In the genomic region with DNA sequence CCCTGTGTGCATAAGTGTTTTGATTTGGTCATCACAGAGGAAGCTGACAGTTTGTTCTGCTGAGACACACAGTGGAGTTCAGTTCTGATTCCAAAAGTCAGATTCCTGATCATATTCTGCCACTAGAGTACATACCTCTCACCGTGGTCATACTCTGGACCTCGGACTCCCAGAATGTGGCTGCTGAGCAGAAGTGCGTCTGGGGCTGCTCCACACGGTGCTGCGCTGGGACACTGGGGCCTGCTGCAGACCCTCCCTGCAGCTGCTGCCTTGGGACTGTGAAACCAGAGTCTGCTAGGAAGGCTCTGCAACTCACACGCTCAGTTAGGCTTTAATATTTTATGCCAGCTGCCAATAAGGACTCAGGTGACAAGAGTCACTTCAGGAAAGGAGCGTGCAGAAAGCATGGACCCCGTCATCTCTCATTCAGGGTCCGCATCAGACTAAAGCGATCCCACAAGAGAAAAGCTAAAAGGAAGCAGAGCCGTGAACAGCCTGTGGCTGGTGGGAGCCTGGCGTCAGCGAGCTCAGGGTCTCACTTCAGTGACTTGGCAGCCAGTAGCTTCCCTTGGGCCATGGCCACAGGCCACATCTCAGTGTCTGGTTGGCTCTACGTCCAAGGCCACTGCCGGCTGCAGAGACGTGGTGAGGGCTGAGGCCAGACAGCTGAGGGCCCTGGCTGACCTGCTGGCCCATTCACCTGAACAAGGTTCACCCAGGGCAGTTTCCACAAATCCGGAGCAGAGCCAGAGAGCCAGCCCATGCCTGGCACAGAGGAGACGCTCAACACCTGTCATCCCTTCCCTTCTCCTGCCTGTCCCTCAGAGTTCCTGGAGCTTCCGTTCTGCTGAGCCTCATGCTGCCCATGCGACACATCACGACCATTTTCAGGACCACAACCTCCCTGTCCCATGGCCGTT, we compare ENCODE assay signal across 17 cellular contexts. TPM values are rescaled to one million over a fixed set of nuclear protein-coding genes. Genes with fewer than 3 reads are reported as not detected.
DNase-seq lines count a peak whose midpoint lies in the region; ATAC-seq and TF ChIP-seq lines count a peak whose summit lies in the region.
"Had no signal": no experiment of that assay in that cellular context is flagged by ENCODE, and none has a peak within 500 bp of the region (broad histone marks: within the 10 kb centered on the region; RNA-seq: fewer than 3 reads in every experiment).

No MANE protein-coding gene starts in this region.

- peaks cover 52% of the 10 kb centered on the region for H3K4me1 Mint-ChIP-seq in Caco-2 (ENCODE audit: low read depth, unreplicated experiment)
- H3K4me1 Mint-ChIP-seq: activated naive CD8-positive, alpha-beta T cell treated with anti-CD3 and anti-CD28 coated beads for 36 hours had no signal

- CTCF ChIA-PET in Caco-2 (lab: Charles Lee), result interaction anchor here (1.0 to 1.5 kb wide), 2 partner anchors 11 to 32 kb away, joined by 3 to 4 read pairs; no protein-coding TSS in a partner anchor

- H3K27ac ChIP-seq in heart left ventricle (peak overlapping the region in 9 of 12 donors; percentile 6 to 81 (median 61)), neuronal stem cell (replicated peaks; ENCODE audit: low read length) (no peak overlapping the region)

- H3K18ac ChIP-seq in neuronal stem cell (ENCODE audit: low read length), result peak overlapping the region; percentile 51

- WGBS in heart left ventricle, 4 donors, result 56 to 65% (median 59%) methylated on average over 19 to 22 of the region's 22 CpGs
- no CpG with 5 or more reads among the region's 22 CpGs for WGBS in neuronal stem cell (ENCODE audit: extremely low coverage in 2 of 2, insufficient read length in 2 of 2, insufficient replicate concordance in 1 of 2), 2 donors

- H3K27me3 ChIP-seq in Caco-2 (replicated peaks; ENCODE audit: control insufficient read depth, insufficient read depth, low read length) (no peaks in the 10 kb centered on the region), heart left ventricle (no peaks in the 10 kb centered on the region), neuronal stem cell (ENCODE audit: control insufficient read depth in 3 of 3, insufficient read depth in 3 of 3, low read depth in 1 of 3, low read length in 3 of 3) (peaks cover 0 to 23% (median 0%) of the 10 kb centered on the region in 3 experiments)

- peak overlapping the region; percentile 86 for H3K27ac Mint-ChIP-seq in Caco-2 (ENCODE audit: unreplicated experiment)
- H3K27ac Mint-ChIP-seq: activated naive CD8-positive, alpha-beta T cell treated with anti-CD3 and anti-CD28 coated beads for 36 hours had no signal

- H3K9me3 ChIP-seq in Caco-2 (no peaks in the 10 kb centered on the region), heart left ventricle (no peaks in the 10 kb centered on the region), neuronal stem cell (replicated peaks in 1 of 2; ENCODE audit: control insufficient read depth in 2 of 2, insufficient read depth in 1 of 2, low read depth in 1 of 2, low read length in 2 of 2) (peaks cover 0 to 2% of the 10 kb centered on the region in 2 donors)

- H2BK15ac ChIP-seq in neuronal stem cell (ENCODE audit: low read length), result no peak overlapping the region

- no peak overlapping the region for H3K4me3 Mint-ChIP-seq in Caco-2 (ENCODE audit: unreplicated experiment)
- H3K4me3 Mint-ChIP-seq: activated naive CD8-positive, alpha-beta T cell treated with anti-CD3 and anti-CD28 coated beads for 36 hours had no signal

- DNase-seq in Caco-2 (peak; percentile 69 to 78), NCI-H446 (lab: John Stamatoyannopoulos, UW) (peak; percentile 39 to 62), heart left ventricle (peak in 4 of 5 donors; percentile 49 to 74 (median 63)), neuronal stem cell (ENCODE audit: low spot score) (no peak)
- no peak for DNase-seq in effector CD4-positive, alpha-beta T cell
- DNase-seq: activated CD4-positive, alpha-beta T cell treated with anti-CD3 and anti-CD28 coated beads for 1 hour; activated CD8-positive, alpha-beta memory T cell treated with anti-CD3 and anti-CD28 coated beads, Interleukin-2, amount 50 U/mL, for 48 hours; activated naive CD8-positive, alpha-beta T cell treated with anti-CD3 and anti-CD28 coated beads for 36 hours; DMS 273 treated with DMSO at 0.1 percent for 48 hours; KBM-7; left colon; NCI-H1436; NCI-H69; T-helper 2 cell had no signal

- no peak overlapping the region for H2BK120ac ChIP-seq in neuronal stem cell (ENCODE audit: low read depth, low read length)

- no peak overlapping the region for H2BK5ac ChIP-seq in neuronal stem cell (ENCODE audit: low read length)

- H3K23ac ChIP-seq in neuronal stem cell (ENCODE audit: low read depth, low read length, poor library complexity), result no peak overlapping the region

- BruUV-seq in Caco-2 (replicated peaks; lab: Mats Ljungman, UMichigan), result no TSS peak

- no peaks in the 10 kb centered on the region for H3K9me3 Mint-ChIP-seq in Caco-2 (ENCODE audit: unreplicated experiment)
- H3K9me3 Mint-ChIP-seq: activated naive CD8-positive, alpha-beta T cell treated with anti-CD3 and anti-CD28 coated beads for 36 hours had no signal

- peak overlapping the region; percentile 58 for H2AK5ac ChIP-seq in neuronal stem cell (ENCODE audit: low read depth, low read length)

- TF ChIP-seq CTCF in Caco-2 (IDR thresholded peaks at IDR 0.05; ENCODE audit: insufficient read depth in 1 of 2, low read depth in 1 of 2, low read length in 1 of 2, severe bottlenecking in 1 of 2, unreplicated experiment in 1 of 2) (no peak), heart left ventricle (IDR thresholded peaks at IDR 0.05) (no peak)

- H3K36me3 ChIP-seq in Caco-2 (ENCODE audit: control insufficient read depth, insufficient read depth, low read length) (no peaks in the 10 kb centered on the region), heart left ventricle (no peaks in the 10 kb centered on the region), neuronal stem cell (replicated peaks in 1 of 2; ENCODE audit: control insufficient read depth in 2 of 2, insufficient read depth in 2 of 2, low read length in 2 of 2) (no peaks in the 10 kb centered on the region)

- no peaks in the 10 kb centered on the region for H3K79me1 ChIP-seq in neuronal stem cell (ENCODE audit: low read depth, low read length)

- no peak for TF ChIP-seq POLR2A in heart left ventricle (IDR thresholded peaks at IDR 0.05)

- no peak overlapping the region for H3K4me2 ChIP-seq in neuronal stem cell (ENCODE audit: insufficient read depth, low read length, poor library complexity, severe bottlenecking)

- H3K4me3 ChIP-seq in Caco-2 (ENCODE audit: low read depth, low read length) (no peak overlapping the region), heart left ventricle (no peak overlapping the region), neuronal stem cell (ENCODE audit: low read length in 2 of 2) (no peak overlapping the region)

- H4K8ac ChIP-seq in neuronal stem cell (ENCODE audit: low read depth, low read length), result no peak overlapping the region

- intact Hi-C loops in Caco-2 (cut with micrococcal nuclease; ENCODE audit: unreplicated experiment), result loop anchor here (1.0 kb wide), 2 partner anchors 30 to 36 kb away; no protein-coding TSS in a partner anchor
- intact Hi-C loops in heart left ventricle (cut with DNase I), result no loop called here

- no peak overlapping the region for H3K14ac ChIP-seq in neuronal stem cell (ENCODE audit: low read length)

- H2AFZ ChIP-seq in neuronal stem cell (ENCODE audit: low read length), result peak overlapping the region; percentile 42

- H3K36me3 Mint-ChIP-seq in Caco-2 (ENCODE audit: insufficient read depth, unreplicated experiment), result peaks cover 9% of the 10 kb centered on the region
- H3K36me3 Mint-ChIP-seq: activated naive CD8-positive, alpha-beta T cell treated with anti-CD3 and anti-CD28 coated beads for 36 hours had no signal

- H4K91ac ChIP-seq in neuronal stem cell (ENCODE audit: low read depth, low read length, poor library complexity), result no peak overlapping the region

- ATAC-seq in heart left ventricle (peak; percentile 34 to 72 (median 66)), HG02970 (IDR thresholded peaks at IDR 0.05; ENCODE audit: low FRiP score, unreplicated experiment) (no peak), HG03159 (IDR thresholded peaks at IDR 0.05; ENCODE audit: unreplicated experiment) (no peak), HG03135 (IDR thresholded peaks at IDR 0.05; ENCODE audit: unreplicated experiment) (no peak)
- ATAC-seq: left colon had no signal

- H2BK12ac ChIP-seq in neuronal stem cell (ENCODE audit: low read length), result no peak overlapping the region

- no peaks in the 10 kb centered on the region for H3K27me3 Mint-ChIP-seq in Caco-2 (ENCODE audit: insufficient read depth, unreplicated experiment)

- peaks cover 67% of the 10 kb centered on the region for H3K4me1 ChIP-seq in Caco-2
- peaks cover 0 to 40% (median 13%) of the 10 kb centered on the region in 12 donors for H3K4me1 ChIP-seq in heart left ventricle
- H3K4me1 ChIP-seq in neuronal stem cell (ENCODE audit: control insufficient read depth in 2 of 2, insufficient read depth in 1 of 2, low read depth in 1 of 2, low read length in 2 of 2), result peaks cover 0 to 2% of the 10 kb centered on the region in 2 donors

- no peak overlapping the region for H3K4ac ChIP-seq in neuronal stem cell (ENCODE audit: low read length)

- H3K9ac ChIP-seq in neuronal stem cell (ENCODE audit: low read depth, low read length, poor library complexity), result no peak overlapping the region

- POLR2A ChIA-PET in Caco-2 (lab: Charles Lee), result interaction anchor here (0.6 to 0.7 kb wide), 2 partner anchors 26 to 36 kb away, joined by 3 to 4 read pairs; no protein-coding TSS in a partner anchor

RNA-seq across cellular contexts. Expression of a gene that starts 24.7 kb away (rescaled TPM):
- total RNA-seq in Caco-2 (2022) (103 and 108 TPM in 2 replicates), heart left ventricle (100 to 1,000 TPM in 1 of 9 donors, 10 to 100 TPM in 8; 46.1 to 105 (median 66.8) TPM)
- 10 to 100 TPM; 61.1 to 64.4 TPM for polyA plus RNA-seq in heart left ventricle
- 1.3 TPM for polyA plus RNA-seq in neuronal stem cell (2013, experiment 1 of 2)
- polyA plus RNA-seq in neuronal stem cell (2013, experiment 2 of 2), result 1.1 TPM

Comparison
In these comparisons a context has a peak if more than half of its experiments do, and no peak if none do; other contexts are left out.
1. DNase-seq: peak in Caco-2 (2 of 2), NCI-H446 (2 of 2) and heart left ventricle (4 of 5); none in neuronal stem cell (single experiment) and effector CD4-positive, alpha-beta T cell (single experiment).
2. ATAC-seq: peak in heart left ventricle (4 of 4); none in HG02970 (single experiment), HG03159 (single experiment) and HG03135 (single experiment).